Comparison of ENCODE assay signal across 8 cellular contexts in the genomic region with DNA sequence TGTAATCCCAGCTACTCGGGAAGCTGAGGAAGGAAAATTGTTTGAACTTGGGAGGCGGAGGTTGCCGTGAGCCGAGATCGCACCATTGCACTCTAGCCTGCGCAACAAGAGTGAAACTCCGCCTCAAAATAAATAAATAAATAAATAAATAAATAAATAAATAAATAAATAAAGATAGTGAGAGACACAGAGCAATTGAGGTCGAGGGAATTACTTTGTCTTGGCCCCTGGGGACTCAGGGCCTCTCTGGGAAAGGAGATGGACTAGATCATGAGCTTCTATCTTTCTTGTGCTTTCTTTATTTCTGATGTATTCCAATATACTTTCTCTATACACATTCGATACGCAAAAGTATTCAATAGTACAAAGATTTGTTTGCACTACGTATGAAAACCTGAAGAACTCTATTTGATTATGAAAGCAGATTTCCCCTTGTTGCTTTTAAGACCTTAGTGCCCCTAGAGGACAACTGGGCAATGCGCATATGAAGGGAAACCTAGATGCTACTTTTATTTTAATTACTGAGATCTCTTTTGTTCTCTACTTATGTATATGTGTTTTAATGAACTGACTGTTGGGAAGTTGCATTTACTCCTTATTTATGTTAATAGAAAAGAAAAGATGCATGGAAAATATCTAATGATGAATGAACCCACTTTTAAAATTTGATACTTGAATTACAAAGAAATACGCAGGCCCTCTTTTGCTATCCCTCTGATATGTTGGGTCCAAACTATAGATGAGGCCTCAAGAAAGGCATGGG. TPM values are rescaled to one million over a fixed set of nuclear protein-coding genes. Genes with fewer than 3 reads are reported as not detected.
A peak's percentile ranks its signal among the peaks of the same experiment; 100 is the strongest.
DNase-seq lines count a peak whose midpoint lies in the region; ATAC-seq, FAIRE-seq and TF ChIP-seq lines count a peak whose summit lies in the region.

No MANE protein-coding gene starts in this region.

- H2AFZ ChIP-seq in GM23338 = peak overlapping the region; percentile 35; the same call in 1 of the 2 replicates

- TF ChIP-seq POLR2A in A549 (IDR thresholded peaks at IDR 0.05; ENCODE audit: low read length) (no peak), ovary (IDR thresholded peaks at IDR 0.05) (no peak)

- no peak overlapping the region for H3K27ac ChIP-seq in A549
- no peak overlapping the region for H3K27ac ChIP-seq in GM23338 (ENCODE audit: low read depth)
- H3K27ac ChIP-seq in ovary = no peak overlapping the region

- WGBS in A549 (ENCODE audit: missing lambda C conversion rate) = 60% methylated on average over 13 of the region's 13 CpGs
- WGBS in ovary, 3 donors = 64 to 75% (median 70%) methylated on average over 13 of the region's 13 CpGs

- DNase-seq in A549 (ENCODE audit: low read depth in 1 of 2, low spot score in 1 of 2) = peak; percentile 28 to 52
- DNase-seq in ELR (ENCODE audit: low read depth) = peak; percentile 68
- peak; percentile 70 for DNase-seq in GM23338 (ENCODE audit: low spot score)
- peak; percentile 61 to 86 for DNase-seq in Kasumi-1 (lab: John Stamatoyannopoulos, UW)
- peak; percentile 44 for DNase-seq in fibroblast of gingiva (ENCODE audit: low read depth)
- DNase-seq in ovary = no peak
- DNase-seq in middle frontal gyrus (ENCODE audit: extremely low spot score, low spot score) = no peak

- H3K27me3 Mint-ChIP-seq in GM23338 (ENCODE audit: insufficient read depth, low read depth, poor library complexity) = no peaks in the 10 kb centered on the region

- no peak overlapping the region for H3K27ac Mint-ChIP-seq in GM23338

- FAIRE-seq in A549 (lab: Jason Lieb, UNC) = peak; percentile 49

- peak overlapping the region; percentile 47; the same call in 2 of the 3 replicates for H3K4me2 ChIP-seq in A549
- no peak overlapping the region for H3K4me2 ChIP-seq in GM23338

- no peaks in the 10 kb centered on the region for H3K36me3 ChIP-seq in GM23338 (ENCODE audit: insufficient read depth)
- H3K36me3 ChIP-seq in ovary = no peaks in the 10 kb centered on the region

- POLR2A ChIA-PET in A549 (lab: Yijun Ruan, JAX) = interaction anchor here (0.5 kb wide), 1 partner anchor 16 kb away, joined by 3 read pairs; no protein-coding TSS in a partner anchor

- TF ChIP-seq EP300 in A549 (IDR thresholded peaks at IDR 0.05) = no peak
- no peak for TF ChIP-seq EP300 in ovary (IDR thresholded peaks at IDR 0.05)

- H3K36me3 Mint-ChIP-seq in GM23338 (ENCODE audit: low read depth) = no peaks in the 10 kb centered on the region

- H3K4me1 Mint-ChIP-seq in GM23338 = peaks cover 8% of the 10 kb centered on the region; the same call in 2 of the 3 replicates

- H3K27me3 ChIP-seq in GM23338 (ENCODE audit: insufficient read depth) (no peaks in the 10 kb centered on the region), ovary (no peaks in the 10 kb centered on the region)

- H3K9me3 Mint-ChIP-seq in GM23338 = no peaks in the 10 kb centered on the region

- peak; percentile 56 to 67; a peak in 4 of 5 replicates for TF ChIP-seq RAD21 in A549 (conservative IDR thresholded peaks at IDR 0.05 in 1 of 2, IDR thresholded peaks at IDR 0.05 in 1 of 2)

- H4K20me1 ChIP-seq in GM23338 (replicated peaks; ENCODE audit: insufficient read depth) = no peaks in the 10 kb centered on the region

- H3K4me1 ChIP-seq in A549 (0 out of 3 replicates have a peak, but pooled peaks cover 6% of the 10 kb centered on the region), GM23338 (ENCODE audit: insufficient read depth) (peaks cover 5% of the 10 kb centered on the region; the same call in 1 of the 2 replicates), ovary (ENCODE audit: insufficient read depth) (no peaks in the 10 kb centered on the region)

- CTCF ChIA-PET in A549 (lab: Yijun Ruan, JAX) = interaction anchor here (0.6 to 2.6 kb wide), 9 partner anchors 9 to 213 kb away, joined by 3 to 17 read pairs (median 3); partner anchors contain the start of gene ELOVL6

- H3K79me2 ChIP-seq in GM23338 (replicated peaks; ENCODE audit: insufficient read depth) = no peaks in the 10 kb centered on the region

- H3F3A ChIP-seq in GM23338 (replicated peaks; ENCODE audit: low read depth) = no peaks in the 10 kb centered on the region

- intact Hi-C loops in ovary (cut with DNase I) = loop anchor here in 2 of 4 donors (5.0 to 10.0 kb wide), 3 partner anchors 156 to 306 kb away; no protein-coding TSS in a partner anchor

- H3K4me3 Mint-ChIP-seq in GM23338 = no peak overlapping the region

- TF ChIP-seq CTCF in A549 (IDR thresholded peaks at IDR 0.05) (peak; percentile 56), GM23338 (conservative IDR thresholded peaks at IDR 0.05; ENCODE audit: low read depth in 2 of 2) (peak; percentile 55 to 86), WI38 (IDR thresholded peaks at IDR 0.05; ENCODE audit: low read depth, low read length) (peak; percentile 74), ovary (IDR thresholded peaks at IDR 0.05) (peak; percentile 17 to 45 (median 28))

- peaks cover 3% of the 10 kb centered on the region; the same call in 1 of the 2 replicates for H3K9me2 ChIP-seq in GM23338 (ENCODE audit: insufficient read depth)

- H3K4me3 ChIP-seq in A549 (no peak overlapping the region), GM23338 (no peak overlapping the region), WI38 (ENCODE audit: low read depth, low read length) (no peak overlapping the region), ovary (no peak overlapping the region)

- H3K9me3 ChIP-seq in A549 (no peaks in the 10 kb centered on the region), ovary (no peaks in the 10 kb centered on the region)

- ATAC-seq in A549 (peak in 1 of 2 experiments; percentile 76; a peak in 3 of 6 replicates), GM23338 (peak; percentile 48)

TF ChIP-seq in A549, 52 proteins besides CTCF, POLR2A, EP300 and RAD21 (continues in another document):
- TF ChIP-seq RCOR1 (IDR thresholded peaks at IDR 0.05; ENCODE audit: low read depth, low read length) (no peak), TP53 (CRISPR knock-in tag; IDR thresholded peaks at IDR 0.05) (no peak), ESRRA (IDR thresholded peaks at IDR 0.05; ENCODE audit: borderline replicate concordance, low read length) (no peak)

TF ChIP-seq in GM23338, 12 proteins besides CTCF, POLR2A, EP300 and RAD21:
- TF ChIP-seq ETS1 (IDR thresholded peaks at IDR 0.05) (no peak), JUNB (IDR thresholded peaks at IDR 0.05; ENCODE audit: unreplicated experiment) (no peak), CREB1 (CRISPR knock-in tag; IDR thresholded peaks at IDR 0.05; ENCODE audit: low read depth) (no peak), ZNF114 (CRISPR knock-in tag; IDR thresholded peaks at IDR 0.05) (no peak), ZNF331 (CRISPR knock-in tag; IDR thresholded peaks at IDR 0.05; ENCODE audit: low read depth) (no peak), REST (IDR thresholded peaks at IDR 0.05; ENCODE audit: unreplicated experiment) (no peak)

RNA-seq across cellular contexts. Expression of gene ELOVL6, which starts 12.8 kb away (rescaled TPM):
- 24.5 and 26.8 TPM in 2 replicates for polyA plus RNA-seq in A549 (2011; rRNA removed)
- 4.8 and 6.9 TPM in 2 replicates for polyA plus RNA-seq in A549 (2012; cell fraction: cytosol; rRNA removed)
- polyA plus RNA-seq in A549 (2012; cell fraction: nucleus; rRNA removed) = 2.4 and 2.9 TPM in 2 replicates
- polyA plus RNA-seq in A549 (2017; fragmentation: RNase III; extraction: RNeasy Plus Mini Kit Qiagen cat#74134 plus additional on column Dnase treatment) = 20.8 to 22.0 TPM (median 21.5 TPM) in 3 replicates
- 12.2 and 13.0 TPM in 2 replicates for polyA minus RNA-seq in A549 (2011; rRNA and poly(A)+ RNA removed)
- 84.6 and 89.5 TPM in 2 replicates for total RNA-seq in GM23338 (2014; rRNA removed; shearing (Covaris generic))
- polyA plus RNA-seq in GM23338 (2016; fragmentation: Nextera tagmentation; extraction: Ambion mirVana) = 74.5 and 82.7 TPM in 2 replicates
- total RNA-seq in ovary = 10 to 100 TPM in 1 of 7 donors, 1 to 10 TPM in 5, under 1 TPM in 1; 0.36 to 10.4 (median 3.6) TPM
- polyA plus RNA-seq in ovary = 1 to 10 TPM; 1.2 to 7.0 TPM

Comparison
In these comparisons a context has a peak if more than half of its experiments do, and no peak if none do; other contexts are left out.
1. DNase-seq: peak in A549 (2 of 2), ELR (single experiment), GM23338 (single experiment), Kasumi-1 (2 of 2) and fibroblast of gingiva (single experiment); none in ovary (0 of 5) and middle frontal gyrus (single experiment).
2. Peak in every context shown above with its lines, with median percentiles within 50 percentile points of each other: CTCF ChIP-seq.